Comparison of ENCODE assay signal across 8 cellular contexts in the genomic region with DNA sequence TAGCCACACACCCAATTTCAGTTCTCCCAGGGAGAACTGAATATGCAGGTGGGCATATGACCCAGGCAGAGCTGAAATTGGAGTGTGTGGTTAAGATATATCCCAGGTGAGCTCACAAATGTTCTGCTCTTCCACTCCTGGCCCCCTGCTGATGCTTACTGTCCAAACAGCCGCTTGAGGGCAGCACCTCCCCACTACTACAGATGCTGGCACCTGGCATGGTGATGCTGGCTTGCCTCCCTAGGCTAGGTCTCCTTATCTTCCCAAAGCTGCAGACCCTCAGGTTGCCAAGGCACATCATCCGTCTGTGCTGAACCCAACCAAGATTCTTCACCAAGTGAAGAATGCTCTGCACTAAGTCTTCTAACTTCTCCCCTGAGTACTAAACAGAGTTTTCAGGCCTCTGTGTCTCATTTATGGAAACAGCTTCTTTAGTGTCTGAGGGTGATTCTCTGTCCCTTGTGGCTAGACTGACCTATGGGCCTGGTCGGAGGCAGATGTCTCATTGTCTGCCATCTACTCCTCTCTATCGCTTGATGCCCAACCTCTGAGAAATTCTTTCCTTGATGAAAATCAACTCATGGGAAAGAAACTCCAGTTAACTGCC. TPM values are rescaled to one million over a fixed set of nuclear protein-coding genes. Genes with fewer than 3 reads are reported as not detected.
DNase-seq lines count a peak whose midpoint lies in the region; ATAC-seq and TF ChIP-seq lines count a peak whose summit lies in the region.

No MANE protein-coding gene starts in this region.

- H3K27me3 ChIP-seq in dorsolateral prefrontal cortex = no peaks in the 10 kb centered on the region
- H3K27me3 ChIP-seq in lower lobe of right lung (ENCODE audit: low read depth) = no peaks in the 10 kb centered on the region

- ATAC-seq in HG03521 (IDR thresholded peaks at IDR 0.05; ENCODE audit: unreplicated experiment) (peak; percentile 54), lower lobe of right lung (peak; percentile 91 to 95), HG02840 (IDR thresholded peaks at IDR 0.05; ENCODE audit: low FRiP score, unreplicated experiment) (no peak)

- peak overlapping the region in 3 of 59 donors; percentile 2 to 13 (median 9) for H3K27ac ChIP-seq in dorsolateral prefrontal cortex
- no peak overlapping the region for H3K27ac ChIP-seq in lower lobe of right lung

- intact Hi-C loops in dorsolateral prefrontal cortex (cut with DNase I) (loop anchor here (5.0 to 10.0 kb wide), 6 partner anchors 131 to 944 kb away; a partner anchor contains a TSS), lower lobe of right lung (cut with DNase I) (loop anchor here (5.0 kb wide), 1 partner anchor 744 kb away; no protein-coding TSS in a partner anchor)

- H3K4me1 ChIP-seq in lower lobe of right lung = peaks cover 4% of the 10 kb centered on the region

- no peaks in the 10 kb centered on the region for H3K9me3 ChIP-seq in lower lobe of right lung

- DNase-seq in GM13977 (ENCODE audit: low spot score) (peak; percentile 60), NCI-H69 (lab: John Stamatoyannopoulos, UW) (peak; percentile 88), dorsolateral prefrontal cortex (peak; percentile 66 to 89 (median 80)), lower lobe of right lung (peak; percentile 75)
- DNase-seq in activated CD4-positive, alpha-beta T cell treated with anti-CD3 and anti-CD28 coated beads, Interleukin-2, amount 50 U/mL, for 48 hours = peak; percentile 72 to 77
- peak; percentile 37 for DNase-seq in stimulated activated CD8-positive, alpha-beta memory T cell treated with anti-CD3 and anti-CD28 coated beads, Interleukin-15, amount 100 ng/mL, for 1 hour (ENCODE audit: low read depth)

- H3K4me3 ChIP-seq in dorsolateral prefrontal cortex (no peak overlapping the region), lower lobe of right lung (no peak overlapping the region)

- TF ChIP-seq CTCF in GM13977 (IDR thresholded peaks at IDR 0.05; ENCODE audit: extremely low read depth, insufficient read depth, missing control alignments) (peak; percentile 88), dorsolateral prefrontal cortex (IDR thresholded peaks at IDR 0.05 in 54 of 56, conservative IDR thresholded peaks at IDR 0.05 in 2 of 56; ENCODE audit: low read depth in 1 of 56, partially characterized antibody in 56 of 56) (peak; percentile 25 to 93 (median 85)), lower lobe of right lung (IDR thresholded peaks at IDR 0.05) (peak; percentile 78)

- no peaks in the 10 kb centered on the region for H3K36me3 ChIP-seq in lower lobe of right lung

- in situ Hi-C loops in GM13977 (cut with MboI; ENCODE audit: low pct_unique_long_range_greater_than_20kb, low sequenced_read_pairs, unreplicated experiment) = loop anchor here (10.0 to 25.0 kb wide), 2 partner anchors 751 to 934 kb away; no protein-coding TSS in a partner anchor

RNA-seq across cellular contexts. Expression of a gene that starts 27.2 kb away (rescaled TPM):
- total RNA-seq in dorsolateral prefrontal cortex = under 1 TPM in 7 of 120 experiments, not detected in 113; 0.34 to 0.78 (median 0.36) TPM
- total RNA-seq in lower lobe of right lung = 1.2 TPM

RNA-seq across cellular contexts. Expression of a gene that starts 59.8 kb away (rescaled TPM):
- total RNA-seq in dorsolateral prefrontal cortex (under 1 TPM in 1 of 120 experiments, not detected in 119; 0.90 TPM), lower lobe of right lung (2.0 TPM)

Comparison
In these comparisons a context has a peak if more than half of its experiments do, and no peak if none do; other contexts are left out.
1. DNase-seq: peak in every context shown above with its lines; median percentile 88 in NCI-H69; 80 in dorsolateral prefrontal cortex; 75 in lower lobe of right lung; 74 in activated CD4-positive, alpha-beta T cell treated with anti-CD3 and anti-CD28 coated beads, Interleukin-2, amount 50 U/mL, for 48 hours; 60 in GM13977; 37 in stimulated activated CD8-positive, alpha-beta memory T cell treated with anti-CD3 and anti-CD28 coated beads, Interleukin-15, amount 100 ng/mL, for 1 hour.